20 cellular contexts compared by ENCODE assay signal in genomic region chr13:35879111-35879510, GRCh38.
"Had no signal": no experiment of that assay in that cellular context is flagged by ENCODE, and none has a peak within 500 bp of the region (broad histone marks: within the 10 kb centered on the region; RNA-seq: fewer than 3 reads in every experiment).

No MANE protein-coding gene starts in this region.

- ATAC-seq: naive thymus-derived CD8-positive, alpha-beta T cell; upper lobe of right lung had no signal

- H3K4me3 ChIP-seq: adrenal gland, esophagus muscularis mucosa, left ventricle myocardium inferior, neural progenitor cell, prostate gland, spleen, upper lobe of right lung had no signal

- DNase-seq: activated CD4-positive, alpha-beta T cell treated with anti-CD3 and anti-CD28 coated beads, Interleukin-2, amount 10 ng/mL, durations not matched to agents 7 days and 5 days; activated CD4-positive, CD25-positive, alpha-beta regulatory T cell treated with anti-CD3 and anti-CD28 coated beads, Interleukin-2, amount 50 U/mL, for 72 hours; activated T-cell treated with anti-CD3 and anti-CD28 coated beads, Interleukin-2, amount 50 U/mL, for 1 hour; adrenal gland; central memory CD4-positive, alpha-beta T cell; dermis blood vessel endothelial cell; effector memory CD4-positive, alpha-beta T cell; glutamatergic neuron; hippocampal formation; kidney glomerular epithelial cell; left ventricle myocardium inferior; naive thymus-derived CD8-positive, alpha-beta T cell; spleen; stimulated activated CD4-positive, alpha-beta T cell treated with anti-CD3 and anti-CD28 coated beads, Interleukin-4, amount 100 ng/mL, for 1 hour; stimulated activated naive CD4-positive, alpha-beta T cell treated with Interleukin-2 at 50 U/mL for 16 hours; upper lobe of right lung had no signal

- H3K27ac ChIP-seq: adrenal gland, esophagus muscularis mucosa, left ventricle myocardium inferior, neural progenitor cell, prostate gland, spleen, upper lobe of right lung, VCaP had no signal

- H3K27me3 ChIP-seq: adrenal gland, esophagus muscularis mucosa, neural progenitor cell, spleen, upper lobe of right lung had no signal
